Comparison of ENCODE assay signal across 2 cellular contexts in genomic region chr19:8352845-8353244, GRCh38. TPM values are rescaled to one million over a fixed set of nuclear protein-coding genes. Genes with fewer than 3 reads are reported as not detected.
"Had no signal": no experiment of that assay in that cellular context is flagged by ENCODE, and none has a peak within 500 bp of the region (broad histone marks: within the 10 kb centered on the region; RNA-seq: fewer than 3 reads in every experiment).

No MANE protein-coding gene starts in this region.

RNA-seq across cellular contexts. Expression of gene ANGPTL4, which starts 11.1 kb away (rescaled TPM):
- total RNA-seq: activated naive CD4-positive, alpha-beta T cell treated with anti-CD3 and anti-CD28 coated beads for 36 hours; T-helper 17 cell had no signal
